8 cellular contexts compared by ENCODE assay signal in genomic region chr15:67133738-67134576, GRCh38.
DNase-seq lines count a peak whose midpoint lies in the region; ATAC-seq and TF ChIP-seq lines count a peak whose summit lies in the region.

No MANE protein-coding gene starts in this region.

- H3K4me1 Mint-ChIP-seq in activated CD8-positive, alpha-beta T cell treated with anti-CD3 and anti-CD28 coated beads, Interleukin-2, amount 10 ng/mL, durations not matched to agents 7 days and 5 days (ENCODE audit: low read depth) = peaks cover 88% of the 10 kb centered on the region

- 52 to 55% methylated on average over 11 of the region's 11 CpGs for WGBS in tibial nerve, 2 donors

- H3K4me3 Mint-ChIP-seq in activated CD8-positive, alpha-beta T cell treated with anti-CD3 and anti-CD28 coated beads, Interleukin-2, amount 10 ng/mL, durations not matched to agents 7 days and 5 days = peak overlapping the region; percentile 78

- TF ChIP-seq POLR2A in tibial nerve (IDR thresholded peaks at IDR 0.05) = peak in 1 of 2 donors; percentile 33

- in situ Hi-C loops in HAP-1 (cut with MboI; ENCODE audit: low sequenced_read_pairs) = no loop called here

- peak; percentile 86 for DNase-seq in activated CD8-positive, alpha-beta T cell treated with anti-CD3 and anti-CD28 coated beads, Interleukin-2, amount 10 ng/mL, durations not matched to agents 7 days and 5 days
- DNase-seq in epithelial cell of prostate (ENCODE audit: low read depth, low spot score) = no peak
- no peak for DNase-seq in tibial nerve (ENCODE audit: low spot score in 2 of 2)
- DNase-seq in SHP77 (lab: John Stamatoyannopoulos, UW) = no peak
- no peak for DNase-seq in HAP-1 (ENCODE audit: low spot score in 2 of 2)

- POLR2A ChIA-PET in activated CD8-positive, alpha-beta T cell treated with anti-CD3 and anti-CD28 coated beads, Interleukin-2, amount 10 ng/mL, durations not matched to agents 7 days and 5 days (lab: Charles Lee) = interaction anchor here (0.7 to 2.4 kb wide), 17 partner anchors 8 to 68 kb away, joined by 3 to 28 read pairs (median 6); partner anchors contain the start of gene SMAD3

- H3K27me3 Mint-ChIP-seq in activated CD8-positive, alpha-beta T cell treated with anti-CD3 and anti-CD28 coated beads, Interleukin-2, amount 10 ng/mL, durations not matched to agents 7 days and 5 days (ENCODE audit: low read depth) = no peaks in the 10 kb centered on the region

- no peaks in the 10 kb centered on the region for H3K9me3 Mint-ChIP-seq in activated CD8-positive, alpha-beta T cell treated with anti-CD3 and anti-CD28 coated beads, Interleukin-2, amount 10 ng/mL, durations not matched to agents 7 days and 5 days (ENCODE audit: insufficient read depth)

- H3K27ac ChIP-seq in epithelial cell of prostate (peak overlapping the region; percentile 62), neutrophil (peak overlapping the region; percentile 61), tibial nerve (peak overlapping the region; percentile 44 to 82 (median 76))

- no peaks in the 10 kb centered on the region for H3K9me3 ChIP-seq in neutrophil
- no peaks in the 10 kb centered on the region for H3K9me3 ChIP-seq in tibial nerve
- no peaks in the 10 kb centered on the region for H3K9me3 ChIP-seq in HAP-1

- H3K4me1 ChIP-seq in neutrophil (ENCODE audit: control insufficient read depth in 1 of 2, insufficient read depth in 1 of 2, low read depth in 1 of 2, low read length in 1 of 2) (peaks cover 13 to 14% of the 10 kb centered on the region in 2 experiments), tibial nerve (peaks cover 0 to 85% (median 53%) of the 10 kb centered on the region in 4 donors), HAP-1 (no peaks in the 10 kb centered on the region)

- H3K4me3 ChIP-seq in neutrophil (ENCODE audit: low read depth in 1 of 2, low read length in 1 of 2) = no peak overlapping the region
- no peak overlapping the region for H3K4me3 ChIP-seq in tibial nerve
- H3K4me3 ChIP-seq in HAP-1 = no peak overlapping the region

- peak overlapping the region; percentile 97 for H3K27ac Mint-ChIP-seq in activated CD8-positive, alpha-beta T cell treated with anti-CD3 and anti-CD28 coated beads, Interleukin-2, amount 10 ng/mL, durations not matched to agents 7 days and 5 days

- ATAC-seq in GM19043 (IDR thresholded peaks at IDR 0.05; ENCODE audit: low read depth, unreplicated experiment) (peak; percentile 63), HG03378 (IDR thresholded peaks at IDR 0.05; ENCODE audit: unreplicated experiment) (peak; percentile 59)
- ATAC-seq in activated CD8-positive, alpha-beta T cell treated with anti-CD3 and anti-CD28 coated beads, Interleukin-2, amount 10 ng/mL, durations not matched to agents 7 days and 5 days = peak; percentile 97

- H3K27me3 ChIP-seq in neutrophil (no peaks in the 10 kb centered on the region), tibial nerve (no peaks in the 10 kb centered on the region), HAP-1 (ENCODE audit: low read depth) (no peaks in the 10 kb centered on the region)

- no peak for TF ChIP-seq CTCF in neutrophil (IDR thresholded peaks at IDR 0.05)
- TF ChIP-seq CTCF in tibial nerve (IDR thresholded peaks at IDR 0.05) = no peak

- peak in 1 of 2 donors; percentile 31 for TF ChIP-seq EP300 in tibial nerve (IDR thresholded peaks at IDR 0.05)

- H3K36me3 Mint-ChIP-seq in activated CD8-positive, alpha-beta T cell treated with anti-CD3 and anti-CD28 coated beads, Interleukin-2, amount 10 ng/mL, durations not matched to agents 7 days and 5 days (ENCODE audit: low read depth) = peaks cover 13% of the 10 kb centered on the region

- CTCF ChIA-PET in activated CD8-positive, alpha-beta T cell treated with anti-CD3 and anti-CD28 coated beads, Interleukin-2, amount 10 ng/mL, durations not matched to agents 7 days and 5 days (lab: Charles Lee) = interaction anchor here (1.2 to 2.8 kb wide), 8 partner anchors 9 to 187 kb away, joined by 3 to 9 read pairs (median 6); no protein-coding TSS in a partner anchor

- H3K36me3 ChIP-seq in neutrophil (no peaks in the 10 kb centered on the region), tibial nerve (no peaks in the 10 kb centered on the region), HAP-1 (replicated peaks) (no peaks in the 10 kb centered on the region)
